Comparison of ENCODE assay signal across 8 cellular contexts in genomic region chr5:65925094-65925600, GRCh38. TPM values are rescaled to one million over a fixed set of nuclear protein-coding genes. Genes with fewer than 3 reads are reported as not detected.
A peak's percentile ranks its signal among the peaks of the same experiment; 100 is the strongest.
DNase-seq lines count a peak whose midpoint lies in the region; FAIRE-seq and TF ChIP-seq lines count a peak whose summit lies in the region.

No MANE protein-coding gene starts in this region.

- H3K27ac ChIP-seq in neural cell (ENCODE audit: low read length) (peak overlapping the region; percentile 98), stomach smooth muscle (ENCODE audit: low read length) (peak overlapping the region; percentile 89)

- peak overlapping the region; percentile 66 for H3K4me2 ChIP-seq in neural cell (ENCODE audit: low read length)

- H2AFZ ChIP-seq in neural cell (ENCODE audit: low read depth, low read length): peak overlapping the region; percentile 88

- H3K9me3 ChIP-seq in neural cell (ENCODE audit: low read length) (no peaks in the 10 kb centered on the region), stomach smooth muscle (ENCODE audit: control insufficient read depth in 2 of 2, low read length in 2 of 2) (no peaks in the 10 kb centered on the region)

- no peaks in the 10 kb centered on the region for H3K9me2 ChIP-seq in neural cell (ENCODE audit: insufficient read depth, low read length)

- peaks cover 37% of the 10 kb centered on the region for H3K79me2 ChIP-seq in neural cell (replicated peaks; ENCODE audit: insufficient read depth, low read length)

- no peak for TF ChIP-seq RAD21 in neural cell (conservative IDR thresholded peaks at IDR 0.05)

- H3K27me3 ChIP-seq in neural cell (ENCODE audit: insufficient read depth, low read depth, low read length) (no peaks in the 10 kb centered on the region), stomach smooth muscle (ENCODE audit: control insufficient read depth in 1 of 2, insufficient read depth in 2 of 2, low read length in 2 of 2) (no peaks in the 10 kb centered on the region)

- TF ChIP-seq CTCF in GM20000 (IDR thresholded peaks at IDR 0.05; ENCODE audit: extremely low read depth, missing control alignments) (no peak), neural cell (IDR thresholded peaks at IDR 0.05; ENCODE audit: poor library complexity, severe bottlenecking) (no peak)

- no peaks in the 10 kb centered on the region for H3K4me1 ChIP-seq in stomach smooth muscle (ENCODE audit: control insufficient read depth, insufficient read depth, low read length)

- H3K9ac ChIP-seq in neural cell (ENCODE audit: low read length): peak overlapping the region; percentile 97
- H3K9ac ChIP-seq in stomach smooth muscle (ENCODE audit: low read length in 2 of 2): peak overlapping the region; percentile 72 to 80

- H3K36me3 ChIP-seq in neural cell (ENCODE audit: insufficient read depth, low read length) (no peaks in the 10 kb centered on the region), stomach smooth muscle (ENCODE audit: control insufficient read depth in 2 of 2, insufficient read depth in 2 of 2, low read length in 2 of 2) (no peaks in the 10 kb centered on the region)

- peaks cover 6% of the 10 kb centered on the region for H3F3A ChIP-seq in neural cell (ENCODE audit: insufficient read depth, low read length, poor library complexity, severe bottlenecking)

- DNase-seq in COR-L47 (lab: John Stamatoyannopoulos, UW): peak; percentile 68
- peak; percentile 83 for DNase-seq in GM20000 (ENCODE audit: low spot score)
- DNase-seq in HPDE6-E6E7 (ENCODE audit: extremely low spot score): peak; percentile 46
- peak; percentile 25 for DNase-seq in RCC 7860 (ENCODE audit: low spot score)
- peak; percentile 49 to 54 for DNase-seq in activated T-helper 1 cell treated with anti-CD3 and anti-CD28 coated beads, Interleukin-2, amount 50 U/mL, for 16 hours (ENCODE audit: low read depth in 1 of 2, low spot score in 1 of 2)
- DNase-seq in fibroblast of peridontal ligament (ENCODE audit: extremely low read depth): peak; percentile 64

- no peak for FAIRE-seq in RCC 7860 (lab: Jason Lieb, UNC)

- H4K20me1 ChIP-seq in neural cell (ENCODE audit: insufficient read depth): peaks cover 6% of the 10 kb centered on the region

- no peak for TF ChIP-seq EP300 in neural cell (conservative IDR thresholded peaks at IDR 0.05; ENCODE audit: poor library complexity, severe bottlenecking)

- H3K4me3 ChIP-seq in neural cell (ENCODE audit: low read length): peak overlapping the region; percentile 74
- peak overlapping the region; percentile 83 to 89 for H3K4me3 ChIP-seq in stomach smooth muscle (ENCODE audit: low read length in 2 of 2)

TF ChIP-seq in neural cell, 6 proteins besides CTCF, POLR2A, EP300 and RAD21:
- TF ChIP-seq MXI1 (conservative IDR thresholded peaks at IDR 0.05; ENCODE audit: poor library complexity, severe bottlenecking) (no peak), POLR2AphosphoS5 (IDR thresholded peaks at IDR 0.05) (peak; percentile 49), EZH2 (IDR thresholded peaks at IDR 0.05; ENCODE audit: borderline replicate concordance, insufficient read depth, low read length, poor library complexity, severe bottlenecking) (no peak), SMC3 (conservative IDR thresholded peaks at IDR 0.05; ENCODE audit: poor library complexity) (no peak), TAF1 (IDR thresholded peaks at IDR 0.05; ENCODE audit: low read depth) (peak; percentile 72)
- TF ChIP-seq, protein P1, sequence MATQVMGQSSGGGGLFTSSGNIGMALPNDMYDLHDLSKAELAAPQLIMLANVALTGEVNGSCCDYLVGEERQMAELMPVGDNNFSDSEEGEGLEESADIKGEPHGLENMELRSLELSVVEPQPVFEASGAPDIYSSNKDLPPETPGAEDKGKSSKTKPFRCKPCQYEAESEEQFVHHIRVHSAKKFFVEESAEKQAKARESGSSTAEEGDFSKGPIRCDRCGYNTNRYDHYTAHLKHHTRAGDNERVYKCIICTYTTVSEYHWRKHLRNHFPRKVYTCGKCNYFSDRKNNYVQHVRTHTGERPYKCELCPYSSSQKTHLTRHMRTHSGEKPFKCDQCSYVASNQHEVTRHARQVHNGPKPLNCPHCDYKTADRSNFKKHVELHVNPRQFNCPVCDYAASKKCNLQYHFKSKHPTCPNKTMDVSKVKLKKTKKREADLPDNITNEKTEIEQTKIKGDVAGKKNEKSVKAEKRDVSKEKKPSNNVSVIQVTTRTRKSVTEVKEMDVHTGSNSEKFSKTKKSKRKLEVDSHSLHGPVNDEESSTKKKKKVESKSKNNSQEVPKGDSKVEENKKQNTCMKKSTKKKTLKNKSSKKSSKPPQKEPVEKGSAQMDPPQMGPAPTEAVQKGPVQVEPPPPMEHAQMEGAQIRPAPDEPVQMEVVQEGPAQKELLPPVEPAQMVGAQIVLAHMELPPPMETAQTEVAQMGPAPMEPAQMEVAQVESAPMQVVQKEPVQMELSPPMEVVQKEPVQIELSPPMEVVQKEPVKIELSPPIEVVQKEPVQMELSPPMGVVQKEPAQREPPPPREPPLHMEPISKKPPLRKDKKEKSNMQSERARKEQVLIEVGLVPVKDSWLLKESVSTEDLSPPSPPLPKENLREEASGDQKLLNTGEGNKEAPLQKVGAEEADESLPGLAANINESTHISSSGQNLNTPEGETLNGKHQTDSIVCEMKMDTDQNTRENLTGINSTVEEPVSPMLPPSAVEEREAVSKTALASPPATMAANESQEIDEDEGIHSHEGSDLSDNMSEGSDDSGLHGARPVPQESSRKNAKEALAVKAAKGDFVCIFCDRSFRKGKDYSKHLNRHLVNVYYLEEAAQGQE (IDR thresholded peaks at IDR 0.05; ENCODE audit: borderline replicate concordance): peak; percentile 90

RNA-seq across cellular contexts. Expression of gene ERBIN, which starts 1.2 kb away (rescaled TPM):
- polyA plus RNA-seq in neural cell: 28.4 and 32.7 TPM in 2 replicates
- polyA minus RNA-seq in neural cell: 110 and 118 TPM in 2 replicates

Comparison
In these comparisons a context has a peak if more than half of its experiments do, and no peak if none do; other contexts are left out.
1. Peak in every context shown above with its lines: DNase-seq, H3K4me3 ChIP-seq and H3K27ac ChIP-seq.
2. DNase-seq: peak in every context shown above with its lines; median percentile 83 in GM20000; 68 in COR-L47; 64 in fibroblast of peridontal ligament; 52 in activated T-helper 1 cell treated with anti-CD3 and anti-CD28 coated beads, Interleukin-2, amount 50 U/mL, for 16 hours; 46 in HPDE6-E6E7; 25 in RCC 7860.